In genomic region chr15:98160236-98160635, GRCh38 we compare ENCODE assay signal across 10 cellular contexts.
DNase-seq lines count a peak whose midpoint lies in the region; ATAC-seq and TF ChIP-seq lines count a peak whose summit lies in the region.
"Had no signal": no experiment of that assay in that cellular context is flagged by ENCODE, and none has a peak within 500 bp of the region (broad histone marks: within the 10 kb centered on the region; RNA-seq: fewer than 3 reads in every experiment).

No MANE protein-coding gene starts in this region.

- no peak for TF ChIP-seq CTCF in hepatocyte (IDR thresholded peaks at IDR 0.05; ENCODE audit: poor library complexity)
- no peak for TF ChIP-seq CTCF in chondrocyte (IDR thresholded peaks at IDR 0.05)

- no peaks in the 10 kb centered on the region for H4K20me1 ChIP-seq in hepatocyte (ENCODE audit: insufficient read depth, poor library complexity, severe bottlenecking)

- peaks cover 0 to 2% of the 10 kb centered on the region in 2 donors for H3K27me3 Mint-ChIP-seq in stimulated activated naive B cell treated with anti-CD40 and anti-IgM and Interleukin-4, amounts not matched to agents 10 μg/mL and 1 μg/mL and 100 μg/mL, for 72 hours
- H3K27me3 Mint-ChIP-seq in chondrocyte (ENCODE audit: low read depth) = no peaks in the 10 kb centered on the region

- 64% methylated on average over 8 of the region's 8 CpGs for WGBS in hepatocyte (ENCODE audit: low lambda C conversion rate, missing lambda C conversion rate)

- no peak overlapping the region for H3K4me2 ChIP-seq in hepatocyte

- no peaks in the 10 kb centered on the region for H3K36me3 Mint-ChIP-seq in stimulated activated naive B cell treated with anti-CD40 and anti-IgM and Interleukin-4, amounts not matched to agents 10 μg/mL and 1 μg/mL and 100 μg/mL, for 72 hours
- no peaks in the 10 kb centered on the region for H3K36me3 Mint-ChIP-seq in chondrocyte (ENCODE audit: low read depth)

- peaks cover 24 to 44% of the 10 kb centered on the region in 2 donors for H3K4me1 Mint-ChIP-seq in stimulated activated naive B cell treated with anti-CD40 and anti-IgM and Interleukin-4, amounts not matched to agents 10 μg/mL and 1 μg/mL and 100 μg/mL, for 72 hours
- peaks cover 2% of the 10 kb centered on the region for H3K4me1 Mint-ChIP-seq in chondrocyte (ENCODE audit: low read depth)

- peak in 2 of 3 donors; percentile 2 to 9 for DNase-seq in stimulated activated CD4-positive, alpha-beta T cell treated with anti-CD3 and anti-CD28 coated beads, Interleukin-12 subunit alpha, Interleukin-12 subunit beta, amount 100 ng/mL, for 48 hours (ENCODE audit: low read depth in 2 of 3, low spot score in 1 of 3)
- DNase-seq in stimulated activated CD4-positive, alpha-beta T cell treated with anti-CD3 and anti-CD28 coated beads, Interleukin-12 subunit alpha, Interleukin-12 subunit beta, amount 100 ng/mL, for 4 hours = no peak
- DNase-seq in T-helper 1 cell (peak in 3 of 5 donors; percentile 2 to 91 (median 6)), A172 (ENCODE audit: low spot score) (no peak), hepatocyte (ENCODE audit: low spot score) (no peak), chondrocyte (ENCODE audit: low spot score) (no peak)
- DNase-seq in stimulated activated naive B cell treated with anti-CD40 and anti-IgM and Interleukin-4, amounts not matched to agents 10 μg/mL and 1 μg/mL and 100 μg/mL, for 72 hours = peak; percentile 29
- DNase-seq: Caco-2, NCI-H1092 treated with DMSO at 0.1 percent for 48 hours had no signal

- H3K27ac ChIP-seq in hepatocyte = no peak overlapping the region

- no peaks in the 10 kb centered on the region for H3K79me2 ChIP-seq in hepatocyte

- no peaks in the 10 kb centered on the region for H3K9me3 Mint-ChIP-seq in stimulated activated naive B cell treated with anti-CD40 and anti-IgM and Interleukin-4, amounts not matched to agents 10 μg/mL and 1 μg/mL and 100 μg/mL, for 72 hours
- H3K9me3 Mint-ChIP-seq in chondrocyte (ENCODE audit: low read depth) = no peaks in the 10 kb centered on the region

- H3K4me3 Mint-ChIP-seq in stimulated activated naive B cell treated with anti-CD40 and anti-IgM and Interleukin-4, amounts not matched to agents 10 μg/mL and 1 μg/mL and 100 μg/mL, for 72 hours = no peak overlapping the region
- no peak overlapping the region for H3K4me3 Mint-ChIP-seq in chondrocyte (ENCODE audit: unreplicated experiment)

- peak; percentile 91 for ATAC-seq in HG03159 (IDR thresholded peaks at IDR 0.05; ENCODE audit: unreplicated experiment)
- ATAC-seq in stimulated activated naive B cell treated with anti-CD40 and anti-IgM and Interleukin-4, amounts not matched to agents 10 μg/mL and 1 μg/mL and 100 μg/mL, for 72 hours (replicated peaks) = peak; percentile 93 to 97

- H3K27ac Mint-ChIP-seq in stimulated activated naive B cell treated with anti-CD40 and anti-IgM and Interleukin-4, amounts not matched to agents 10 μg/mL and 1 μg/mL and 100 μg/mL, for 72 hours = peak overlapping the region; percentile 81
- no peak overlapping the region for H3K27ac Mint-ChIP-seq in chondrocyte (ENCODE audit: unreplicated experiment)

- H3K4me3 ChIP-seq in hepatocyte = no peak overlapping the region

- no peak overlapping the region for H2AFZ ChIP-seq in hepatocyte

- no peaks in the 10 kb centered on the region for H3K9me2 ChIP-seq in hepatocyte (replicated peaks; ENCODE audit: insufficient read depth)

- no peaks in the 10 kb centered on the region for H3K4me1 ChIP-seq in hepatocyte (ENCODE audit: insufficient read depth)
- H3K4me1 ChIP-seq: Caco-2 had no signal

- no peaks in the 10 kb centered on the region for H3K9me3 ChIP-seq in hepatocyte (ENCODE audit: low read depth)
- H3K9me3 ChIP-seq: Caco-2 had no signal

- H3K36me3 ChIP-seq in hepatocyte (replicated peaks; ENCODE audit: insufficient read depth, low read depth) = no peaks in the 10 kb centered on the region

- H3K27me3 ChIP-seq in hepatocyte = peaks cover 4% of the 10 kb centered on the region

Comparison
In these comparisons a context has a peak if more than half of its experiments do, and no peak if none do; other contexts are left out.
1. DNase-seq: peak in stimulated activated CD4-positive, alpha-beta T cell treated with anti-CD3 and anti-CD28 coated beads, Interleukin-12 subunit alpha, Interleukin-12 subunit beta, amount 100 ng/mL, for 48 hours (2 of 3), T-helper 1 cell (3 of 5) and stimulated activated naive B cell treated with anti-CD40 and anti-IgM and Interleukin-4, amounts not matched to agents 10 μg/mL and 1 μg/mL and 100 μg/mL, for 72 hours (single experiment); none in stimulated activated CD4-positive, alpha-beta T cell treated with anti-CD3 and anti-CD28 coated beads, Interleukin-12 subunit alpha, Interleukin-12 subunit beta, amount 100 ng/mL, for 4 hours (single experiment), A172 (single experiment), hepatocyte (single experiment) and chondrocyte (single experiment).